8 cellular contexts compared by ENCODE assay signal in the genomic region with DNA sequence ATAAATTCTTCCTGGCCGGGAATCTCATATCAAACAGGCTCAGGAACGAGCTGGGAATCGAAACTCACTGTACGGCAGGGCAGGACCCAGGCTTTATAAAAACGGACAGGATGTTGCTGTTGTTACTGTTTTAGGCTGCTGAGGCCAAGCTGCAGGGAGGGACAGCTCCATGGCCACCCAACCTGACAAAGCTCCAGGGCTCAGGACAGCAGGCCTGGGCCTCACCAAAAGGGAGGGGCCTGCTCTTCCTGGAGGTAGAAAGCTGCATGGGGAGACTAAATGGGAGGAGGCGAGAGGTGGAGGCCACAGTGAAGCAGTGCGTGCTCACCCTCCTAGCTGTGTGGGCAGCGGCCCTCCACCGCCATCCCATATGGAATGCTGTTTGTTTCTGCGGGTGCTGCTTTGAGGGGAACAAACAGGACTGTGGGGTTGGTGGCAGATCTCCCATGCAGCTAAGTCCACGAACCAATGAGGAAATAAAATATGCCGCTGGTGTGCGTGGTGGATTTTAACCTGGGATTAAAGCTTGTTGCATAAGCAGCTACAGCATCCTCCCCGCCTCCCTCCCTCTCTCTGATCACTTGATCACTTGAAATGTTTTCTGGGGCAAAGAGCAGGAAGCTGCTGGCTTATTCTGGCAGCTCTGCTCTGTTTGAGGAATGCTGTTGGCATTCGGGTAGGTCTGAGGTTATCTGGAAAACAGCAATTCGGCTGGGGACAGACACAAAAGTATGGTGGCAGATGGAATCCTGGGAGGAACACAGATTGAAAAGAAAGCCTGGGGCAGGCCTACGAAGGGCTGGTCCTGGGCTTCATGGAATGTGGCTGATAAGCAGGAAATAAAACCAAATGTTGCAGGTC. TPM values are rescaled to one million over a fixed set of nuclear protein-coding genes. Genes with fewer than 3 reads are reported as not detected.
DNase-seq lines count a peak whose midpoint lies in the region; ATAC-seq and TF ChIP-seq lines count a peak whose summit lies in the region.

No MANE protein-coding gene starts in this region.

- intact Hi-C loops in CD4-positive, alpha-beta T cell (cut with DNase I, micrococcal nuclease), result loop anchor here in 1 of 2 experiments (5.0 kb wide), 1 partner anchor 143 kb away; a partner anchor contains a TSS
- intact Hi-C loops in stomach (cut with DNase I; ENCODE audit: low total_unique reads), result no loop called here

- H3K27ac Mint-ChIP-seq in CD4-positive, alpha-beta T cell, result no peak overlapping the region
- no peak overlapping the region; the same call in 1 of the 2 replicates for H3K27ac Mint-ChIP-seq in HFFc6

- peak overlapping the region; percentile 66 for H3K27ac ChIP-seq in CD4-positive, alpha-beta T cell (ENCODE audit: low read depth, low read length)
- peak overlapping the region; percentile 100 for H3K27ac ChIP-seq in cingulate gyrus (ENCODE audit: low read depth, low read length)
- H3K27ac ChIP-seq in stomach, result peak overlapping the region; percentile 95 to 100 (median 99)

- peaks cover 64% of the 10 kb centered on the region for H3K4me1 Mint-ChIP-seq in CD4-positive, alpha-beta T cell (ENCODE audit: low read depth)
- H3K4me1 Mint-ChIP-seq in HFFc6 (ENCODE audit: low read depth), result peaks cover 6% of the 10 kb centered on the region

- WGBS in stomach, 5 donors, result 8 to 18% (median 15%) methylated on average over 17 of the region's 17 CpGs

- TF ChIP-seq EP300 in stomach (IDR thresholded peaks at IDR 0.05), result no peak

- H3K36me3 ChIP-seq in stomach, result no peaks in the 10 kb centered on the region

- peak overlapping the region; percentile 81 for H3K4me3 Mint-ChIP-seq in CD4-positive, alpha-beta T cell
- H3K4me3 Mint-ChIP-seq in HFFc6, result peak overlapping the region; percentile 73

- ATAC-seq in CD4-positive, alpha-beta T cell (ENCODE audit: poor library complexity), result no peak
- no peak for ATAC-seq in HG03469 (IDR thresholded peaks at IDR 0.05; ENCODE audit: unreplicated experiment)

- H3K9me3 Mint-ChIP-seq in CD4-positive, alpha-beta T cell, result no peaks in the 10 kb centered on the region
- H3K9me3 Mint-ChIP-seq in HFFc6, result no peaks in the 10 kb centered on the region

- TF ChIP-seq CTCF in CD4-positive, alpha-beta T cell (IDR thresholded peaks at IDR 0.05), result no peak
- TF ChIP-seq CTCF in HFFc6 (IDR thresholded peaks at IDR 0.05), result no peak
- TF ChIP-seq CTCF in stomach (IDR thresholded peaks at IDR 0.05), result no peak

- H3K27me3 ChIP-seq in CD4-positive, alpha-beta T cell (ENCODE audit: control insufficient read depth, insufficient read depth, low read length), result no peaks in the 10 kb centered on the region
- no peaks in the 10 kb centered on the region for H3K27me3 ChIP-seq in stomach

- no peaks in the 10 kb centered on the region for H3K27me3 Mint-ChIP-seq in CD4-positive, alpha-beta T cell
- no peaks in the 10 kb centered on the region; the same call in 1 of the 2 replicates for H3K27me3 Mint-ChIP-seq in HFFc6 (ENCODE audit: insufficient read depth)

- H3K9me3 ChIP-seq in CD4-positive, alpha-beta T cell (ENCODE audit: control insufficient read depth, low read length), result no peaks in the 10 kb centered on the region
- H3K9me3 ChIP-seq in stomach, result no peaks in the 10 kb centered on the region

- CTCF ChIA-PET in CD4-positive, alpha-beta T cell (lab: Charles Lee), result interaction anchor here (0.5 to 1.8 kb wide), 3 partner anchors 14 to 85 kb away, joined by 3 to 10 read pairs (median 3); no protein-coding TSS in a partner anchor

- POLR2A ChIA-PET in CD4-positive, alpha-beta T cell (lab: Charles Lee), result interaction anchor here (0.6 to 4.0 kb wide), 9 partner anchors 9 to 181 kb away, joined by 3 to 44 read pairs (median 4); a partner anchor contains a TSS

- peak in 1 of 10 experiments; percentile 12 for DNase-seq in CD4-positive, alpha-beta T cell
- DNase-seq in HFFc6, result peak; percentile 89
- DNase-seq in left kidney (ENCODE audit: low read depth, low spot score), result peak; percentile 89
- DNase-seq in stomach, result peak; percentile 91
- no peak for DNase-seq in GM19240 (ENCODE audit: insufficient read length, low spot score)

- H3K4me1 ChIP-seq in stomach, result peaks cover 76 to 86% (median 80%) of the 10 kb centered on the region in 4 donors

- H3K4me3 ChIP-seq in stomach, result no peak overlapping the region

- peak in 1 of 4 donors; percentile 8 for TF ChIP-seq POLR2A in stomach (IDR thresholded peaks at IDR 0.05)

- peaks cover 18% of the 10 kb centered on the region for H3K36me3 Mint-ChIP-seq in CD4-positive, alpha-beta T cell (ENCODE audit: low read depth)
- no peaks in the 10 kb centered on the region for H3K36me3 Mint-ChIP-seq in HFFc6 (ENCODE audit: low read depth)

TF ChIP-seq in PFSK-1, 5 proteins besides CTCF, POLR2A, EP300 and RAD21:
- TF ChIP-seq FOXP2 (optimal IDR thresholded peaks at IDR 0.05; ENCODE audit: borderline replicate concordance, extremely low read depth, extremely low read length, insufficient read depth) (peak; percentile 40), POLR2AphosphoS5 (IDR thresholded peaks at IDR 0.05; ENCODE audit: low read depth, low read length) (no peak)
- TF ChIP-seq, protein P1, sequence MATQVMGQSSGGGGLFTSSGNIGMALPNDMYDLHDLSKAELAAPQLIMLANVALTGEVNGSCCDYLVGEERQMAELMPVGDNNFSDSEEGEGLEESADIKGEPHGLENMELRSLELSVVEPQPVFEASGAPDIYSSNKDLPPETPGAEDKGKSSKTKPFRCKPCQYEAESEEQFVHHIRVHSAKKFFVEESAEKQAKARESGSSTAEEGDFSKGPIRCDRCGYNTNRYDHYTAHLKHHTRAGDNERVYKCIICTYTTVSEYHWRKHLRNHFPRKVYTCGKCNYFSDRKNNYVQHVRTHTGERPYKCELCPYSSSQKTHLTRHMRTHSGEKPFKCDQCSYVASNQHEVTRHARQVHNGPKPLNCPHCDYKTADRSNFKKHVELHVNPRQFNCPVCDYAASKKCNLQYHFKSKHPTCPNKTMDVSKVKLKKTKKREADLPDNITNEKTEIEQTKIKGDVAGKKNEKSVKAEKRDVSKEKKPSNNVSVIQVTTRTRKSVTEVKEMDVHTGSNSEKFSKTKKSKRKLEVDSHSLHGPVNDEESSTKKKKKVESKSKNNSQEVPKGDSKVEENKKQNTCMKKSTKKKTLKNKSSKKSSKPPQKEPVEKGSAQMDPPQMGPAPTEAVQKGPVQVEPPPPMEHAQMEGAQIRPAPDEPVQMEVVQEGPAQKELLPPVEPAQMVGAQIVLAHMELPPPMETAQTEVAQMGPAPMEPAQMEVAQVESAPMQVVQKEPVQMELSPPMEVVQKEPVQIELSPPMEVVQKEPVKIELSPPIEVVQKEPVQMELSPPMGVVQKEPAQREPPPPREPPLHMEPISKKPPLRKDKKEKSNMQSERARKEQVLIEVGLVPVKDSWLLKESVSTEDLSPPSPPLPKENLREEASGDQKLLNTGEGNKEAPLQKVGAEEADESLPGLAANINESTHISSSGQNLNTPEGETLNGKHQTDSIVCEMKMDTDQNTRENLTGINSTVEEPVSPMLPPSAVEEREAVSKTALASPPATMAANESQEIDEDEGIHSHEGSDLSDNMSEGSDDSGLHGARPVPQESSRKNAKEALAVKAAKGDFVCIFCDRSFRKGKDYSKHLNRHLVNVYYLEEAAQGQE (IDR thresholded peaks at IDR 0.05; ENCODE audit: insufficient read depth in 1 of 2, low read depth in 2 of 2, low read length in 2 of 2), result peak in 1 of 2 experiments; percentile 33; a peak in 1 of 4 replicates

RNA-seq across cellular contexts. Expression of a gene that starts 2.4 kb away (rescaled TPM):
- total RNA-seq in CD4-positive, alpha-beta T cell, result 10 to 100 TPM; 33.0 to 34.3 TPM
- total RNA-seq in HFFc6 (2021; fragmentation: NEBNext Ultra II Directional; extraction: Animal tissue kit (Norgen Biotek cat#: 25700)), result 10 to 100 TPM; 27.8 to 38.3 (median 34.8) TPM
- polyA plus RNA-seq in PFSK-1 (2012; ENCODE audit: insufficient read length, low read depth), result 12.2 TPM
- 10 to 100 TPM; 25.9 to 82.6 (median 54.3) TPM for total RNA-seq in stomach
- polyA plus RNA-seq in stomach, result 10 to 100 TPM in 2 of 3 donors, 1 to 10 TPM in 1; 9.2 to 13.6 (median 12.7) TPM
